Comparison of ENCODE assay signal across 8 cellular contexts in genomic region chr10:45971742-45972105, GRCh38. TPM values are rescaled to one million over a fixed set of nuclear protein-coding genes. Genes with fewer than 3 reads are reported as not detected.
A peak's percentile ranks its signal among the peaks of the same experiment; 100 is the strongest.
DNase-seq lines count a peak whose midpoint lies in the region; ATAC-seq and TF ChIP-seq lines count a peak whose summit lies in the region.
"Not testable (repeated sequence)": the region's sequence is repeated elsewhere in the genome, so short reads cannot be mapped to it uniquely, and the experiment has no call there.

No MANE protein-coding gene starts in this region.

- 0 to 1% (median 1%) methylated on average over 8 to 25 of the region's 25 CpGs for WGBS in adrenal gland, 4 donors
- 0% methylated on average over 2 of the region's 25 CpGs; no CpG with 5 or more reads in 1 of the 2 donors for WGBS in gastroesophageal sphincter (ENCODE audit: low coverage in 1 of 2), 2 donors
- 0% methylated on average over 7 of the region's 25 CpGs for WGBS in testis, 2 donors

- H3K9me2 ChIP-seq in DOHH2 (replicated peaks; ENCODE audit: control insufficient read depth, low read length): not testable (repeated sequence)

- intact Hi-C loops in adrenal gland (cut with DNase I): loop anchor here in 1 of 2 donors (10.0 kb wide), 1 partner anchor 53 kb away; no protein-coding TSS in a partner anchor
- intact Hi-C loops in testis (cut with DNase I; ENCODE audit: low total_unique reads): not testable (repeated sequence)

- H3K27ac ChIP-seq in DOHH2 (ENCODE audit: low read depth, low read length): not testable (repeated sequence)
- H3K27ac ChIP-seq in Peyer's patch (peak overlapping the region; percentile 56 to 77 (median 68)), adrenal gland (peak overlapping the region in 4 of 5 donors; percentile 62 to 80 (median 68)), gastroesophageal sphincter (peak overlapping the region in 3 of 4 donors; percentile 73 to 81 (median 78)), testis (peak overlapping the region in 1 of 2 donors; percentile 85)

- H3K36me3 ChIP-seq in DOHH2 (ENCODE audit: control insufficient read depth, low read length): peaks cover 22% of the 10 kb centered on the region
- not testable (repeated sequence) for H3K36me3 ChIP-seq in Peyer's patch; adrenal gland (replicated peaks in 1 of 2); testis (ENCODE audit: low read depth, missing control alignments)
- peaks cover 0 to 12% of the 10 kb centered on the region in 2 donors for H3K36me3 ChIP-seq in gastroesophageal sphincter

- not testable (repeated sequence) for TF ChIP-seq EP300 in gastroesophageal sphincter (IDR thresholded peaks at IDR 0.05)

- peak in 1 of 3 donors; percentile 48 for DNase-seq in Peyer's patch
- peak in 5 of 7 donors; percentile 12 to 56 (median 31) for DNase-seq in adrenal gland
- DNase-seq in myocyte (ENCODE audit: low read depth): peak; percentile 10
- peak; percentile 17 for DNase-seq in testis

- H3F3A ChIP-seq in DOHH2 (ENCODE audit: control insufficient read depth, insufficient read depth): not testable (repeated sequence)

- peak overlapping the region; percentile 72 for H3K4me2 ChIP-seq in DOHH2 (ENCODE audit: low read length)

- H3K4me3 ChIP-seq in DOHH2 (ENCODE audit: low read length) (peak overlapping the region; percentile 88), Peyer's patch (peak overlapping the region; percentile 67 to 92 (median 80)), adrenal gland (peak overlapping the region; percentile 70 to 93 (median 81)), gastroesophageal sphincter (peak overlapping the region; percentile 58 to 69), testis (peak overlapping the region; percentile 77 to 81)

- H3K4me1 ChIP-seq in DOHH2 (ENCODE audit: control insufficient read depth, low read length) (peaks cover 25% of the 10 kb centered on the region), Peyer's patch (peaks cover 0 to 24% (median 0%) of the 10 kb centered on the region in 4 donors), adrenal gland (replicated peaks in 1 of 2) (peaks cover 6 to 14% of the 10 kb centered on the region in 2 donors), gastroesophageal sphincter (peaks cover 0 to 32% (median 10%) of the 10 kb centered on the region in 3 donors)
- H3K4me1 ChIP-seq in testis: not testable (repeated sequence)

- H4K20me1 ChIP-seq in DOHH2 (ENCODE audit: control insufficient read depth, insufficient read depth, low read depth, low read length): not testable (repeated sequence)

- peaks cover 92% of the 10 kb centered on the region for H3K79me2 ChIP-seq in DOHH2 (ENCODE audit: control insufficient read depth, low read length)

- H3K9me3 ChIP-seq in DOHH2 (ENCODE audit: control insufficient read depth, insufficient read depth, low read length); Peyer's patch; adrenal gland (replicated peaks in 1 of 3); gastroesophageal sphincter; testis: not testable (repeated sequence)

- peak; percentile 40 for ATAC-seq in GM21390 (IDR thresholded peaks at IDR 0.05; ENCODE audit: unreplicated experiment)
- peak; percentile 24 for ATAC-seq in HG03108 (IDR thresholded peaks at IDR 0.05; ENCODE audit: unreplicated experiment)
- peak; percentile 14 for ATAC-seq in gastroesophageal sphincter

- not testable (repeated sequence) for H3K27me3 ChIP-seq in DOHH2 (ENCODE audit: control insufficient read depth, low read length); Peyer's patch; adrenal gland; gastroesophageal sphincter; testis

- not testable (repeated sequence) for TF ChIP-seq POLR2A in Peyer's patch (IDR thresholded peaks at IDR 0.05); adrenal gland (IDR thresholded peaks at IDR 0.05); gastroesophageal sphincter (IDR thresholded peaks at IDR 0.05); testis (IDR thresholded peaks at IDR 0.05)

- TF ChIP-seq CTCF in DOHH2 (IDR thresholded peaks at IDR 0.05; ENCODE audit: low read depth, low read length, poor library complexity, severe bottlenecking); Peyer's patch (IDR thresholded peaks at IDR 0.05); adrenal gland (IDR thresholded peaks at IDR 0.05); gastroesophageal sphincter (IDR thresholded peaks at IDR 0.05); testis (IDR thresholded peaks at IDR 0.05): not testable (repeated sequence)

RNA-seq across cellular contexts. Expression of gene TIMM23, which starts 0.6 kb away (rescaled TPM):
- 10 to 100 TPM; 24.5 to 62.2 (median 43.5) TPM for total RNA-seq in Peyer's patch
- 10 to 100 TPM; 47.2 to 96.3 (median 63.9) TPM for total RNA-seq in adrenal gland
- polyA plus RNA-seq in adrenal gland: 100 to 1,000 TPM in 1 of 3 donors, 10 to 100 TPM in 2; 61.2 to 135 (median 86.7) TPM
- 10 to 100 TPM; 56.8 to 80.9 (median 64.5) TPM for total RNA-seq in gastroesophageal sphincter
- total RNA-seq in myocyte: 103 and 124 TPM in 2 replicates
- polyA plus RNA-seq in myocyte (2012): 102 TPM
- total RNA-seq in testis: 100 to 1,000 TPM; 113 to 119 TPM
- polyA plus RNA-seq in testis (ENCODE audit: insufficient read depth, low read depth, low replicate concordance): 214 TPM

RNA-seq across cellular contexts. Expression of gene NCOA4, which starts 58.7 kb away (rescaled TPM):
- total RNA-seq in Peyer's patch: 100 to 1,000 TPM; 110 to 351 (median 184) TPM
- 100 to 1,000 TPM; 123 to 186 (median 126) TPM for total RNA-seq in adrenal gland
- polyA plus RNA-seq in adrenal gland: 100 to 1,000 TPM in 1 of 3 donors, 10 to 100 TPM in 2; 22.2 to 134 (median 30.5) TPM
- total RNA-seq in gastroesophageal sphincter: 100 to 1,000 TPM; 152 to 186 (median 173) TPM
- total RNA-seq in myocyte: 139 and 181 TPM in 2 replicates
- 62.5 TPM for polyA plus RNA-seq in myocyte (2012)
- total RNA-seq in testis: 10 to 100 TPM; 64.4 to 76.0 TPM
- polyA plus RNA-seq in testis (ENCODE audit: insufficient read depth, low read depth, low replicate concordance): 90.8 TPM
